7 cellular contexts compared by ENCODE assay signal in the genomic region with DNA sequence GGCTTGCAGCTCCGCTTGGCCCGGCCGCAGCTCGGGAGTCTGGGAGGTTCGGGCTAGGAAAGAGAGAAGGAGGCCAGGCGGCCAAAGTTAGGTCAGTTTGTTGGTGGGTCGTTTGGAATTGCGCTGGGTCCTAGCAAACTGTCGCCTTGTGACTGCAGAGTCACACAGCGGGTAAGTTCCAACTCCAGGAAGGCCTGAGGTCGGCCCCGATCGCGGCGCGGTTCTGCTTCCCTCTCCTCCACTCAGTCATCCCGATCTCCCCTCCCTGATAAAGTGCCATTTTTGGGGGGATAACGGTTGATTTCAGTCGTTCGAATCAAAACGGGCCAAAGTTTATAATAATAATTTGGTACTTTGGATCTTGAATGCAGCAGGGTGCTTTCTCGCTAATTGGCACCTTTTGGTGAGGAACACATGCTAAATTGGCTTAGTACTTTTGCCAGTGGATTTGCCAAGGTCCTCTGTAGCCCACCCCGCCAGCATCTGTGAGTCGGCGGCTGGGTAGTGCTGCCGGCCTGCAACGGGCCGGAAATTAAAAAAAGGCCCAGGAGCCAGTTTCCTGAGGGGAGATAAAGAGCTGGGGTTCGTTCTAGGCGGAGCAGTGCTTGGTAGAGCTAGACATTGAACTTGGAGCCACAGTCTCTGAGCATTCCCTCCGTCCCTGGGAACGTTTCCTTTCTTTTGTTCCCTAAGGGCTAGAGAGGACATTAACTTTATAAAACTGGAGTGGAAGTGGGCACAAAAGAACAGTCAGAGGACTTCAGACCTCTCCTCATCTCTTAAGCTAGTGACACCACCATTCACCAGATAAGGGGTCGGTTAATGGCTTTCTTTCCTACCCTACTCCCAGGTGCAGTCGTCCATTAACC. TPM values are rescaled to one million over a fixed set of nuclear protein-coding genes. Genes with fewer than 3 reads are reported as not detected.
DNase-seq lines count a peak whose midpoint lies in the region; ATAC-seq and TF ChIP-seq lines count a peak whose summit lies in the region.

No MANE protein-coding gene starts in this region.

- peaks cover 34% of the 10 kb centered on the region for H3K4me1 ChIP-seq in effector memory CD4-positive, alpha-beta T cell (ENCODE audit: control insufficient read depth, insufficient read depth, low read length, poor library complexity, severe bottlenecking)
- peaks cover 26% of the 10 kb centered on the region for H3K4me1 ChIP-seq in mucosa of stomach (ENCODE audit: control insufficient read depth, insufficient read depth, low read length)
- H3K4me1 ChIP-seq in uterus, result peaks cover 0 to 23% of the 10 kb centered on the region in 2 donors

- H3K27ac ChIP-seq in effector memory CD4-positive, alpha-beta T cell (ENCODE audit: insufficient read depth, low read length, poor library complexity, severe bottlenecking), result peak overlapping the region; percentile 91
- peak overlapping the region; percentile 77 to 81 for H3K27ac ChIP-seq in uterus

- DNase-seq in GM10248 (ENCODE audit: extremely low spot score), result peak; percentile 24
- no peak for DNase-seq in T-helper 2 cell treated with Interferon-gamma antibody and Interleukin-4, amounts not matched to agents 5 μg/mL and 100 μg/mL, for 36 hours (ENCODE audit: low spot score)
- peak in 2 of 3 donors; percentile 14 to 15 for DNase-seq in effector memory CD4-positive, alpha-beta T cell
- no peak for DNase-seq in uterus

- POLR2A ChIA-PET in GM10248 (lab: Yijun Ruan, JAX), result interaction anchor here (0.7 to 1.0 kb wide), 2 partner anchors 11 to 12 kb away, joined by 5 to 10 read pairs; no protein-coding TSS in a partner anchor

- intact Hi-C loops in uterus (cut with DNase I; ENCODE audit: low total_unique reads), result no loop called here

- peak overlapping the region; percentile 95 for H3K9ac ChIP-seq in mucosa of stomach (ENCODE audit: low read length)

- H3K36me3 Mint-ChIP-seq in T-helper 2 cell treated with Interferon-gamma antibody and Interleukin-4, amounts not matched to agents 5 μg/mL and 100 μg/mL, for 36 hours (ENCODE audit: low read depth), result peaks cover 31% of the 10 kb centered on the region

- ATAC-seq in HG02840 (IDR thresholded peaks at IDR 0.05; ENCODE audit: low FRiP score, unreplicated experiment) (peak; percentile 10), GM21717 (IDR thresholded peaks at IDR 0.05; ENCODE audit: unreplicated experiment) (no peak)

- TF ChIP-seq CTCF in GM10248 (IDR thresholded peaks at IDR 0.05; ENCODE audit: control extremely low read depth, extremely low read depth, low read depth, missing control alignments) (no peak), uterus (IDR thresholded peaks at IDR 0.05) (no peak)

- peak overlapping the region; percentile 93 for H3K27ac Mint-ChIP-seq in T-helper 2 cell treated with Interferon-gamma antibody and Interleukin-4, amounts not matched to agents 5 μg/mL and 100 μg/mL, for 36 hours

- H3K4me1 Mint-ChIP-seq in T-helper 2 cell treated with Interferon-gamma antibody and Interleukin-4, amounts not matched to agents 5 μg/mL and 100 μg/mL, for 36 hours (ENCODE audit: low read depth), result peaks cover 38% of the 10 kb centered on the region

- CTCF ChIA-PET in GM10248 (lab: Yijun Ruan, JAX), result interaction anchor here (2.0 to 2.7 kb wide), 3 partner anchors 61 to 78 kb away, joined by 4 to 10 read pairs (median 6); no protein-coding TSS in a partner anchor

- H3K4me3 Mint-ChIP-seq in T-helper 2 cell treated with Interferon-gamma antibody and Interleukin-4, amounts not matched to agents 5 μg/mL and 100 μg/mL, for 36 hours, result peak overlapping the region; percentile 96

- peak overlapping the region; percentile 79 for H3K4me3 ChIP-seq in effector memory CD4-positive, alpha-beta T cell (ENCODE audit: insufficient read depth, low read depth, low read length, poor library complexity, severe bottlenecking)
- peak overlapping the region; percentile 51 for H3K4me3 ChIP-seq in mucosa of stomach (ENCODE audit: low read length)
- H3K4me3 ChIP-seq in uterus, result peak overlapping the region; percentile 49 to 56

- no peaks in the 10 kb centered on the region for H3K9me3 Mint-ChIP-seq in T-helper 2 cell treated with Interferon-gamma antibody and Interleukin-4, amounts not matched to agents 5 μg/mL and 100 μg/mL, for 36 hours

- H3K27me3 Mint-ChIP-seq in T-helper 2 cell treated with Interferon-gamma antibody and Interleukin-4, amounts not matched to agents 5 μg/mL and 100 μg/mL, for 36 hours (ENCODE audit: low read depth), result no peaks in the 10 kb centered on the region

- no peak for TF ChIP-seq POLR2A in uterus (IDR thresholded peaks at IDR 0.05)

- peaks cover 5% of the 10 kb centered on the region for H3K36me3 ChIP-seq in effector memory CD4-positive, alpha-beta T cell (ENCODE audit: control insufficient read depth, insufficient read depth, low read length)
- H3K36me3 ChIP-seq in mucosa of stomach (ENCODE audit: control insufficient read depth, insufficient read depth, low read length) (no peaks in the 10 kb centered on the region), uterus (no peaks in the 10 kb centered on the region)

- H3K27me3 ChIP-seq in effector memory CD4-positive, alpha-beta T cell (replicated peaks; ENCODE audit: control insufficient read depth, insufficient read depth, low read length, poor library complexity, severe bottlenecking), result no peaks in the 10 kb centered on the region
- H3K27me3 ChIP-seq in mucosa of stomach (ENCODE audit: control insufficient read depth, insufficient read depth, low read length) (no peaks in the 10 kb centered on the region), uterus (no peaks in the 10 kb centered on the region)

- H3K9me3 ChIP-seq in effector memory CD4-positive, alpha-beta T cell (ENCODE audit: control insufficient read depth, low read length), result no peaks in the 10 kb centered on the region
- H3K9me3 ChIP-seq in mucosa of stomach (ENCODE audit: control insufficient read depth, low read length) (no peaks in the 10 kb centered on the region), uterus (no peaks in the 10 kb centered on the region)

RNA-seq across cellular contexts. Expression of gene UBE2L3, which starts 0.9 kb away (rescaled TPM):
- total RNA-seq in uterus, result 10 to 100 TPM; 12.1 to 41.6 (median 24.1) TPM

RNA-seq across cellular contexts. Expression of gene RIMBP3C, which starts 17.2 kb away (rescaled TPM):
- total RNA-seq in uterus, result not detected

Comparison
In these comparisons a context has a peak if more than half of its experiments do, and no peak if none do; other contexts are left out.
1. DNase-seq: peak in GM10248 (single experiment) and effector memory CD4-positive, alpha-beta T cell (2 of 3); none in T-helper 2 cell treated with Interferon-gamma antibody and Interleukin-4, amounts not matched to agents 5 μg/mL and 100 μg/mL, for 36 hours (single experiment) and uterus (0 of 2).
2. Peak in every context shown above with its lines, with median percentiles within 50 percentile points of each other: H3K4me3 ChIP-seq.